Comparison of ENCODE assay signal across 26 cellular contexts in genomic region chr19:1422943-1423342, GRCh38. TPM values are rescaled to one million over a fixed set of nuclear protein-coding genes. Genes with fewer than 3 reads are reported as not detected.
DNase-seq lines count a peak whose midpoint lies in the region; ATAC-seq, FAIRE-seq and TF ChIP-seq lines count a peak whose summit lies in the region.
"Had no signal": no experiment of that assay in that cellular context is flagged by ENCODE, and none has a peak within 500 bp of the region (broad histone marks: within the 10 kb centered on the region; RNA-seq: fewer than 3 reads in every experiment).

No MANE protein-coding gene starts in this region.

- no peaks in the 10 kb centered on the region for H3K9me2 ChIP-seq in OCI-LY1 (ENCODE audit: low read depth, low read length)

- H3K36me3 ChIP-seq in Caco-2 (ENCODE audit: control insufficient read depth, insufficient read depth, low read length) (no peaks in the 10 kb centered on the region; the same call in none of the 2 replicates), OCI-LY1 (ENCODE audit: insufficient read depth, low read length) (peaks cover 97% of the 10 kb centered on the region), H1 (ENCODE audit: control insufficient read depth in 2 of 4, insufficient read depth in 4 of 4, low read length in 3 of 4) (peaks cover 38 to 86% (median 70%) of the 10 kb centered on the region in 4 experiments), neural progenitor cell (no peaks in the 10 kb centered on the region)

- peak overlapping the region; percentile 34 for H3K56ac ChIP-seq in H1 (replicated peaks; ENCODE audit: insufficient read length, low read depth, low read length)

- H3F3A ChIP-seq in OCI-LY1 (ENCODE audit: insufficient read depth, low read length) (no peaks in the 10 kb centered on the region), neural progenitor cell (ENCODE audit: low read depth) (peaks cover 8% of the 10 kb centered on the region)

- no peak overlapping the region for H3K4me3 ChIP-seq in Caco-2 (ENCODE audit: low read depth, low read length)
- H3K4me3 ChIP-seq in OCI-LY1 (ENCODE audit: low read depth, low read length, poor library complexity, severe bottlenecking) = no peak overlapping the region
- no peak overlapping the region for H3K4me3 ChIP-seq in H1 (ENCODE audit: extremely low read depth in 1 of 4, insufficient read depth in 2 of 4, low read depth in 3 of 4, low read length in 4 of 4)
- no peak overlapping the region for H3K4me3 ChIP-seq in neural progenitor cell
- no peak overlapping the region for H3K4me3 ChIP-seq in dorsolateral prefrontal cortex
- H3K4me3 ChIP-seq: heart left ventricle, SJSA1, testis, vagina had no signal

- H3K4ac ChIP-seq in H1 (replicated peaks; ENCODE audit: insufficient read length, low read depth, low read length) = no peak overlapping the region

- H3K23ac ChIP-seq in H1 (ENCODE audit: insufficient read length) = no peak overlapping the region

- H3K9me3 Mint-ChIP-seq in Caco-2 (ENCODE audit: unreplicated experiment) (no peaks in the 10 kb centered on the region), neural progenitor cell (no peaks in the 10 kb centered on the region)
- H3K9me3 Mint-ChIP-seq: brain had no signal

- H3K9me3 ChIP-seq in Caco-2 (no peaks in the 10 kb centered on the region), OCI-LY1 (ENCODE audit: low read length) (no peaks in the 10 kb centered on the region), H1 (ENCODE audit: insufficient read depth in 2 of 2, low read depth in 1 of 2, low read length in 1 of 2) (no peaks in the 10 kb centered on the region), neural progenitor cell (ENCODE audit: low read depth) (no peaks in the 10 kb centered on the region)
- H3K9me3 ChIP-seq: heart left ventricle, SJSA1, testis, vagina had no signal

- H4K8ac ChIP-seq in H1 (ENCODE audit: extremely low read depth, insufficient read depth, low read length) = peak overlapping the region; percentile 12; the same call in 1 of the 2 replicates

- H3K79me1 ChIP-seq in H1 (ENCODE audit: low read depth, low read length) = peaks cover 16% of the 10 kb centered on the region

- peaks cover 91% of the 10 kb centered on the region for H3K36me3 Mint-ChIP-seq in Caco-2 (ENCODE audit: insufficient read depth, unreplicated experiment)
- peaks cover 29% of the 10 kb centered on the region for H3K36me3 Mint-ChIP-seq in neural progenitor cell

- no peak for DNase-seq in Caco-2
- DNase-seq in H1 (ENCODE audit: low read depth in 1 of 2, low spot score in 2 of 2) = no peak
- DNase-seq in neural progenitor cell (ENCODE audit: low spot score) = no peak
- no peak for DNase-seq in effector CD4-positive, alpha-beta T cell
- no peak for DNase-seq in DMS79 (lab: John Stamatoyannopoulos, UW)
- no peak for DNase-seq in dorsolateral prefrontal cortex
- DNase-seq: activated CD4-positive, alpha-beta T cell treated with anti-CD3 and anti-CD28 coated beads for 4 hours; activated CD8-positive, alpha-beta memory T cell treated with anti-CD3 and anti-CD28 coated beads for 24 hours; activated T-cell treated with anti-CD3 and anti-CD28 coated beads, Interleukin-2, amount 50 U/mL, for 1 hour; CD4-positive, alpha-beta memory T cell; cerebellar nuclear complex; heart left ventricle; IMR-90; kidney glomerular epithelial cell; NCI-H1092; NCI-H2029; NCI-H748 treated with DMSO at 0.1 percent for 48 hours; stimulated activated CD4-positive, alpha-beta T cell treated with anti-CD3 and anti-CD28 coated beads, Interleukin-4, amount 100 ng/mL, for 4 hours; stimulated activated naive CD4-positive, alpha-beta T cell; testis had no signal

- no peak for TF ChIP-seq EP300 in H1 (IDR thresholded peaks at IDR 0.05; ENCODE audit: borderline replicate concordance in 1 of 2, low read depth in 2 of 2, low read length in 2 of 2)

- no peak overlapping the region for H4K5ac ChIP-seq in H1 (ENCODE audit: insufficient read length, low read depth, low read length)

- peak overlapping the region; percentile 34 for H3K27ac Mint-ChIP-seq in Caco-2 (ENCODE audit: unreplicated experiment)
- H3K27ac Mint-ChIP-seq in neural progenitor cell = peak overlapping the region; percentile 1

- H3K4me3 Mint-ChIP-seq in Caco-2 (ENCODE audit: unreplicated experiment) = no peak overlapping the region
- H3K4me3 Mint-ChIP-seq in neural progenitor cell = peak overlapping the region; percentile 38
- H3K4me3 Mint-ChIP-seq: brain had no signal

- no peak for ATAC-seq in GM21723 (IDR thresholded peaks at IDR 0.05; ENCODE audit: unreplicated experiment)
- ATAC-seq: heart left ventricle had no signal

- no peak overlapping the region for H2BK20ac ChIP-seq in H1 (ENCODE audit: low read length)

- H3K27ac ChIP-seq in OCI-LY1 (ENCODE audit: low read depth, low read length, poor library complexity, severe bottlenecking) (no peak overlapping the region), H1 (ENCODE audit: low read depth, low read length) (no peak overlapping the region), neural progenitor cell (no peak overlapping the region), dorsolateral prefrontal cortex (peak overlapping the region in 6 of 59 donors; percentile 3 to 66 (median 22))
- H3K27ac ChIP-seq: SJSA1, vagina had no signal

- no peak for TF ChIP-seq POLR2A in H1 (IDR thresholded peaks at IDR 0.05; ENCODE audit: control extremely low read depth in 1 of 2, low read depth in 2 of 2, low read length in 2 of 2)

- no peak overlapping the region for H2AK5ac ChIP-seq in H1 (ENCODE audit: low read depth, low read length)

- H3K27me3 Mint-ChIP-seq in Caco-2 (ENCODE audit: insufficient read depth, unreplicated experiment) (no peaks in the 10 kb centered on the region), neural progenitor cell (ENCODE audit: insufficient read depth, low read depth) (peaks cover 7% of the 10 kb centered on the region)
- H3K27me3 Mint-ChIP-seq: brain; CD4-positive, alpha-beta memory T cell had no signal

- no peak overlapping the region for H2BK15ac ChIP-seq in H1 (ENCODE audit: low read length)

- H3K23me2 ChIP-seq in H1 (ENCODE audit: low read depth, low read length) = no peaks in the 10 kb centered on the region

- H3K14ac ChIP-seq in H1 (ENCODE audit: insufficient read length) = no peak overlapping the region

- no peak; a peak in 1 of 4 replicates for TF ChIP-seq RAD21 in H1 (IDR thresholded peaks at IDR 0.05 in 1 of 2, conservative IDR thresholded peaks at IDR 0.05 in 1 of 2; ENCODE audit: low read depth in 2 of 2, low read length in 2 of 2)

- H3K18ac ChIP-seq in H1 (ENCODE audit: extremely low read depth, low read length) = no peak overlapping the region

- no peak for TF ChIP-seq CTCF in Caco-2 (IDR thresholded peaks at IDR 0.05; ENCODE audit: insufficient read depth in 1 of 2, low read depth in 1 of 2, low read length in 1 of 2, severe bottlenecking in 1 of 2, unreplicated experiment in 1 of 2)
- TF ChIP-seq CTCF in OCI-LY1 (IDR thresholded peaks at IDR 0.05; ENCODE audit: low read length) = peak; percentile 28; the same call in 1 of the 2 replicates
- peak; percentile 9 to 49 (median 29); a peak in 3 of 4 replicates for TF ChIP-seq CTCF in H1 (IDR thresholded peaks at IDR 0.05; ENCODE audit: control extremely low read depth in 1 of 3, insufficient read depth in 1 of 3, low read depth in 1 of 3, low read length in 3 of 3)
- peak; percentile 10 for TF ChIP-seq CTCF in neural progenitor cell (IDR thresholded peaks at IDR 0.05)
- TF ChIP-seq CTCF in dorsolateral prefrontal cortex (IDR thresholded peaks at IDR 0.05 in 54 of 56, conservative IDR thresholded peaks at IDR 0.05 in 2 of 56; ENCODE audit: low read depth in 1 of 56, partially characterized antibody in 56 of 56) = no peak

- no peaks in the 10 kb centered on the region for H3K27me3 ChIP-seq in Caco-2 (replicated peaks; ENCODE audit: control insufficient read depth, insufficient read depth, low read length)
- no peaks in the 10 kb centered on the region for H3K27me3 ChIP-seq in OCI-LY1 (ENCODE audit: insufficient read depth, low read length)
- H3K27me3 ChIP-seq in H1 (replicated peaks in 1 of 4; ENCODE audit: control insufficient read depth in 3 of 4, extremely low read depth in 1 of 4, insufficient read depth in 3 of 4, low read length in 3 of 4) = no peaks in the 10 kb centered on the region
- no peaks in the 10 kb centered on the region for H3K27me3 ChIP-seq in neural progenitor cell
- no peaks in the 10 kb centered on the region for H3K27me3 ChIP-seq in dorsolateral prefrontal cortex
- H3K27me3 ChIP-seq: heart left ventricle, SJSA1, testis, vagina had no signal

- H3K4me1 Mint-ChIP-seq in Caco-2 (ENCODE audit: low read depth, unreplicated experiment) (peaks cover 24% of the 10 kb centered on the region), neural progenitor cell (peaks cover 56% of the 10 kb centered on the region)

- no peak overlapping the region for H3K9ac ChIP-seq in OCI-LY1 (ENCODE audit: low read length)
- H3K9ac ChIP-seq in H1 (replicated peaks in 1 of 4; ENCODE audit: extremely low read depth in 1 of 4, low read depth in 3 of 4, low read length in 3 of 4) = no peak overlapping the region; a peak in 1 of 7 replicates
- no peak overlapping the region for H3K9ac ChIP-seq in neural progenitor cell

- H2AFZ ChIP-seq in OCI-LY1 (ENCODE audit: low read length) = no peak overlapping the region
- H2AFZ ChIP-seq in H1 (ENCODE audit: low read length) = no peak overlapping the region
- H2AFZ ChIP-seq in neural progenitor cell (replicated peaks) = no peak overlapping the region

- H3K79me2 ChIP-seq in OCI-LY1 (ENCODE audit: insufficient read depth, low read length) = peaks cover 11% of the 10 kb centered on the region
- H3K79me2 ChIP-seq in H1 (ENCODE audit: control insufficient read depth in 1 of 2, insufficient read depth in 2 of 2, low read length in 2 of 2) = peaks cover 4 to 76% of the 10 kb centered on the region in 2 experiments
- H3K79me2 ChIP-seq in neural progenitor cell (ENCODE audit: low read depth) = peaks cover 79% of the 10 kb centered on the region

- H2BK5ac ChIP-seq in H1 (ENCODE audit: low read depth, low read length) = no peak overlapping the region

- WGBS in H1 (ENCODE audit: extremely low coverage in 1 of 2, insufficient coverage in 1 of 2, insufficient read length in 1 of 2, insufficient replicate concordance in 2 of 2, low coverage in 1 of 2, low lambda C conversion rate in 2 of 2, missing lambda C conversion rate in 1 of 2), 2 experiments = 91% methylated on average over 24 of the region's 24 CpGs; no CpG with 5 or more reads in 1 of the 2 experiments

- H4K91ac ChIP-seq in H1 (replicated peaks; ENCODE audit: insufficient read length, low read length) = no peak overlapping the region

- FAIRE-seq in H1 (lab: Jason Lieb, UNC) = no peak
- FAIRE-seq: H54 had no signal

- no peak overlapping the region for H2BK12ac ChIP-seq in H1 (ENCODE audit: low read depth, low read length)

- H3K4me2 ChIP-seq in OCI-LY1 (ENCODE audit: low read length) = no peak overlapping the region
- no peak overlapping the region for H3K4me2 ChIP-seq in H1 (ENCODE audit: insufficient read depth in 1 of 2, low read depth in 2 of 2, low read length in 2 of 2)
- H3K4me2 ChIP-seq in neural progenitor cell = no peak overlapping the region

- intact Hi-C loops in Caco-2 (cut with micrococcal nuclease; ENCODE audit: unreplicated experiment) (no loop called here), dorsolateral prefrontal cortex (cut with DNase I) (no loop called here)

- no TSS peak for BruUV-seq in Caco-2 (replicated peaks; lab: Mats Ljungman, UMichigan)

- no peaks in the 10 kb centered on the region for H4K20me1 ChIP-seq in OCI-LY1 (ENCODE audit: insufficient read depth, low read length)
- H4K20me1 ChIP-seq in H1 (replicated peaks in 1 of 2; ENCODE audit: control insufficient read depth in 1 of 2, insufficient read depth in 2 of 2, low read length in 2 of 2) = peaks cover 41 to 52% of the 10 kb centered on the region in 2 experiments
- H4K20me1 ChIP-seq in neural progenitor cell (ENCODE audit: low read depth) = peaks cover 93% of the 10 kb centered on the region

- H2BK120ac ChIP-seq in H1 (replicated peaks; ENCODE audit: low read depth, low read length) = no peak overlapping the region

- POLR2A ChIA-PET in Caco-2 (lab: Charles Lee) (no interaction called here), H1 (lab: Charles Lee; ENCODE audit: partially characterized antibody) (interaction anchor here (0.7 to 2.6 kb wide), 10 partner anchors 10 to 154 kb away, joined by 3 to 12 read pairs (median 4); partner anchors contain the start of gene CIRBP)

- CTCF ChIA-PET in Caco-2 (lab: Charles Lee) (no interaction called here), H1 (lab: Charles Lee; ENCODE audit: partially characterized antibody) (interaction anchor here (0.9 kb wide), 1 partner anchor 14 kb away, joined by 3 read pairs; no protein-coding TSS in a partner anchor)

- H3K4me1 ChIP-seq in Caco-2 = peaks cover 26% of the 10 kb centered on the region
- H3K4me1 ChIP-seq in OCI-LY1 (ENCODE audit: insufficient read depth, low read length, severe bottlenecking) = no peaks in the 10 kb centered on the region
- peaks cover 0 to 3% (median under 1%) of the 10 kb centered on the region in 4 experiments; a peak in 2 of 7 replicates for H3K4me1 ChIP-seq in H1 (replicated peaks in 1 of 4; ENCODE audit: control insufficient read depth in 3 of 4, insufficient read depth in 4 of 4, low read length in 3 of 4)
- peaks cover 13% of the 10 kb centered on the region for H3K4me1 ChIP-seq in neural progenitor cell
- H3K4me1 ChIP-seq: SJSA1 had no signal

RNA-seq across cellular contexts. Expression of gene RPS15, which starts 15.3 kb away (rescaled TPM):
- total RNA-seq in Caco-2 (2022) (1,192 and 1,341 TPM in 2 replicates), neural progenitor cell (ENCODE audit: low replicate concordance) (1,918 and 2,648 TPM in 2 replicates), dorsolateral prefrontal cortex (100 to 1,000 TPM; 343 to 670 (median 497) TPM)
- 1,562 and 1,589 TPM in 2 replicates for total RNA-seq in H1 (2021; fragmentation: NEBNext Ultra II Directional; extraction: Animal tissue kit (Norgen Biotek cat#: 25700))
- 3,890 and 4,770 TPM in 2 replicates for polyA plus RNA-seq in H1 (2011; rRNA removed)
- polyA plus RNA-seq in H1 (2011; cell fraction: cytosol; rRNA removed) = 4,361 TPM
- polyA plus RNA-seq in H1 (2011; cell fraction: nucleus; rRNA removed) = 2,705 TPM
- 2,291 to 3,052 TPM (median 2,740 TPM) in 4 replicates for polyA plus RNA-seq in H1 (2012, experiment 1 of 2)
- polyA plus RNA-seq in H1 (2012, experiment 2 of 2) = 8,937 TPM
- polyA plus RNA-seq in H1 (2013, experiment 1 of 2) = 2,700 TPM
- 2,703 TPM for polyA plus RNA-seq in H1 (2013, experiment 2 of 2)
- polyA minus RNA-seq in H1 (2011; rRNA and poly(A)+ RNA removed) = 313 and 344 TPM in 2 replicates
- 991 TPM for polyA minus RNA-seq in H1 (2011; cell fraction: cytosol; rRNA and poly(A)+ RNA removed)
- 590 TPM for polyA minus RNA-seq in H1 (2011; cell fraction: nucleus; rRNA and poly(A)+ RNA removed)

RNA-seq across cellular contexts. Expression of gene DAZAP1, which starts 15.6 kb away (rescaled TPM):
- total RNA-seq in Caco-2 (2022) (165 and 180 TPM in 2 replicates), neural progenitor cell (ENCODE audit: low replicate concordance) (107 and 121 TPM in 2 replicates), dorsolateral prefrontal cortex (100 to 1,000 TPM in 3 of 120 experiments, 10 to 100 TPM in 117; 46.4 to 115 (median 70.5) TPM)
- total RNA-seq in H1 (2021; fragmentation: NEBNext Ultra II Directional; extraction: Animal tissue kit (Norgen Biotek cat#: 25700)) = 341 and 343 TPM in 2 replicates
- 79.6 and 139 TPM in 2 replicates for polyA plus RNA-seq in H1 (2011; rRNA removed)
- 146 TPM for polyA plus RNA-seq in H1 (2011; cell fraction: cytosol; rRNA removed)
- polyA plus RNA-seq in H1 (2011; cell fraction: nucleus; rRNA removed) = 154 TPM
- 141 to 222 TPM (median 192 TPM) in 4 replicates for polyA plus RNA-seq in H1 (2012, experiment 1 of 2)
- polyA plus RNA-seq in H1 (2012, experiment 2 of 2) = 169 TPM
- 192 TPM for polyA plus RNA-seq in H1 (2013, experiment 1 of 2)
- 197 TPM for polyA plus RNA-seq in H1 (2013, experiment 2 of 2)
- 44.1 and 52.1 TPM in 2 replicates for polyA minus RNA-seq in H1 (2011; rRNA and poly(A)+ RNA removed)
- 81.1 TPM for polyA minus RNA-seq in H1 (2011; cell fraction: cytosol; rRNA and poly(A)+ RNA removed)
- 59.0 TPM for polyA minus RNA-seq in H1 (2011; cell fraction: nucleus; rRNA and poly(A)+ RNA removed)

RNA-seq across cellular contexts. Expression of gene GAMT, which starts 21.6 kb away (rescaled TPM):
- total RNA-seq in Caco-2 (2022) (67.3 and 75.7 TPM in 2 replicates), neural progenitor cell (ENCODE audit: low replicate concordance) (13.8 and 53.7 TPM in 2 replicates), dorsolateral prefrontal cortex (10 to 100 TPM; 30.0 to 91.1 (median 47.4) TPM)
- total RNA-seq in H1 (2021; fragmentation: NEBNext Ultra II Directional; extraction: Animal tissue kit (Norgen Biotek cat#: 25700)) = 17.2 TPM in 2 replicates
- polyA plus RNA-seq in H1 (2011; rRNA removed) = 35.6 and 45.3 TPM in 2 replicates
- 29.1 TPM for polyA plus RNA-seq in H1 (2011; cell fraction: cytosol; rRNA removed)
- 28.0 TPM for polyA plus RNA-seq in H1 (2011; cell fraction: nucleus; rRNA removed)
- polyA plus RNA-seq in H1 (2012, experiment 1 of 2) = 12.3 to 28.3 TPM (median 23.6 TPM) in 4 replicates
- polyA plus RNA-seq in H1 (2012, experiment 2 of 2) = 21.6 TPM
- polyA plus RNA-seq in H1 (2013, experiment 1 of 2) = 17.8 TPM
- polyA plus RNA-seq in H1 (2013, experiment 2 of 2) = 16.9 TPM
- polyA minus RNA-seq in H1 (2011; rRNA and poly(A)+ RNA removed) = 9.2 and 9.5 TPM in 2 replicates
- 12.3 TPM for polyA minus RNA-seq in H1 (2011; cell fraction: cytosol; rRNA and poly(A)+ RNA removed)
- 10.1 TPM for polyA minus RNA-seq in H1 (2011; cell fraction: nucleus; rRNA and poly(A)+ RNA removed)

RNA-seq across cellular contexts. Expression of gene APC2, which starts 27.0 kb away (rescaled TPM):
- total RNA-seq in Caco-2 (2022) (9.5 and 11.3 TPM in 2 replicates), neural progenitor cell (ENCODE audit: low replicate concordance) (1.3 and 12.2 TPM in 2 replicates), dorsolateral prefrontal cortex (100 to 1,000 TPM; 130 to 289 (median 183) TPM)
- 3.7 and 4.1 TPM in 2 replicates for total RNA-seq in H1 (2021; fragmentation: NEBNext Ultra II Directional; extraction: Animal tissue kit (Norgen Biotek cat#: 25700))
- 1.3 and 3.3 TPM in 2 replicates for polyA plus RNA-seq in H1 (2011; rRNA removed)
- 3.6 TPM for polyA plus RNA-seq in H1 (2011; cell fraction: cytosol; rRNA removed)
- 12.1 TPM for polyA plus RNA-seq in H1 (2011; cell fraction: nucleus; rRNA removed)
- 1.2 to 2.5 TPM (median 1.6 TPM) in 4 replicates for polyA plus RNA-seq in H1 (2012, experiment 1 of 2)
- 0.91 TPM for polyA plus RNA-seq in H1 (2012, experiment 2 of 2)
- polyA plus RNA-seq in H1 (2013, experiment 1 of 2) = 0.39 TPM
- polyA plus RNA-seq in H1 (2013, experiment 2 of 2) = 0.31 TPM
- 3.3 and 4.3 TPM in 2 replicates for polyA minus RNA-seq in H1 (2011; rRNA and poly(A)+ RNA removed)
- 7.2 TPM for polyA minus RNA-seq in H1 (2011; cell fraction: cytosol; rRNA and poly(A)+ RNA removed)
- polyA minus RNA-seq in H1 (2011; cell fraction: nucleus; rRNA and poly(A)+ RNA removed) = 16.9 TPM
- total RNA-seq: CD4-positive, alpha-beta memory T cell; SJSA1 had no signal
- polyA plus RNA-seq: CD4-positive, alpha-beta memory T cell had no signal

RNA-seq across cellular contexts. Expression of gene NDUFS7, which starts 39.2 kb away (rescaled TPM):
- total RNA-seq in Caco-2 (2022) (111 and 114 TPM in 2 replicates), neural progenitor cell (ENCODE audit: low replicate concordance) (15.4 and 69.3 TPM in 2 replicates), dorsolateral prefrontal cortex (100 to 1,000 TPM; 105 to 222 (median 151) TPM)
- 78.1 and 92.7 TPM in 2 replicates for total RNA-seq in H1 (2021; fragmentation: NEBNext Ultra II Directional; extraction: Animal tissue kit (Norgen Biotek cat#: 25700))
- 309 and 372 TPM in 2 replicates for polyA plus RNA-seq in H1 (2011; rRNA removed)
- polyA plus RNA-seq in H1 (2011; cell fraction: cytosol; rRNA removed) = 204 TPM
- 149 TPM for polyA plus RNA-seq in H1 (2011; cell fraction: nucleus; rRNA removed)
- 58.9 to 109 TPM (median 96.7 TPM) in 4 replicates for polyA plus RNA-seq in H1 (2012, experiment 1 of 2)
- polyA plus RNA-seq in H1 (2012, experiment 2 of 2) = 87.9 TPM
- polyA plus RNA-seq in H1 (2013, experiment 1 of 2) = 55.6 TPM
- polyA plus RNA-seq in H1 (2013, experiment 2 of 2) = 56.3 TPM
- 33.3 and 46.7 TPM in 2 replicates for polyA minus RNA-seq in H1 (2011; rRNA and poly(A)+ RNA removed)
- 97.7 TPM for polyA minus RNA-seq in H1 (2011; cell fraction: cytosol; rRNA and poly(A)+ RNA removed)
- polyA minus RNA-seq in H1 (2011; cell fraction: nucleus; rRNA and poly(A)+ RNA removed) = 34.6 TPM

Comparison
In these comparisons a context has a peak if more than half of its experiments do, and no peak if none do; other contexts are left out.
1. CTCF ChIP-seq: peak in OCI-LY1 (single experiment), H1 (3 of 3) and neural progenitor cell (single experiment); none in Caco-2 (0 of 2) and dorsolateral prefrontal cortex (0 of 56).